Comparison of ENCODE assay signal across 14 cellular contexts in the genomic region with DNA sequence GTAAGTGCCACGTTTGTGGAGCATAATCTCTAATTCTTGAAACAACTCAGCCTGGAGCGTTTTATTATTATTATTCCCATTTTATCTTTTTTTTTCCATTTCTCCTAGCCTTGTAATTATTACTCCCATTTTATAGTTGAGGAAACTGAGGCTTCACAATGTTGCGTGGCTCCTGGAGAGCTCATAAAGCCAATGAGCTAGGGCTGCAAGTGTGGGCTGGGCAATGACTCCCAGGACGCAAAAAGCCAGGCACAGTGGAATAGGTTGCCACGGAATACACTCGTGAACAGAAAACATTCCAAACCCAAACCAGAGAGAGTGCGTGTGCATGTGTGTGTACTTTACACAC. TPM values are rescaled to one million over a fixed set of nuclear protein-coding genes. Genes with fewer than 3 reads are reported as not detected.
DNase-seq lines count a peak whose midpoint lies in the region; ATAC-seq, FAIRE-seq and TF ChIP-seq lines count a peak whose summit lies in the region.
"Had no signal": no experiment of that assay in that cellular context is flagged by ENCODE, and none has a peak within 500 bp of the region (broad histone marks: within the 10 kb centered on the region; RNA-seq: fewer than 3 reads in every experiment).

No MANE protein-coding gene starts in this region.

- FAIRE-seq in frontal cortex (lab: Jason Lieb, UNC) = no peak

- H3K4me1 ChIP-seq in heart left ventricle (peaks cover 3 to 57% (median 29%) of the 10 kb centered on the region in 12 donors), muscle layer of colon (ENCODE audit: insufficient read depth, low read length) (peaks cover 10% of the 10 kb centered on the region), upper lobe of left lung (peaks cover 21 to 36% (median 28%) of the 10 kb centered on the region in 4 donors)

- H3K36me3 ChIP-seq in heart left ventricle (no peaks in the 10 kb centered on the region), muscle layer of colon (ENCODE audit: insufficient read depth, low read length) (no peaks in the 10 kb centered on the region), upper lobe of left lung (no peaks in the 10 kb centered on the region)

- H3K4me3 Mint-ChIP-seq in activated naive CD8-positive, alpha-beta T cell treated with anti-CD3 and anti-CD28 coated beads for 36 hours = peak overlapping the region; percentile 59

- no peaks in the 10 kb centered on the region for H3K9me3 Mint-ChIP-seq in activated naive CD8-positive, alpha-beta T cell treated with anti-CD3 and anti-CD28 coated beads for 36 hours

- ATAC-seq in heart left ventricle = no peak
- ATAC-seq in upper lobe of left lung (ENCODE audit: low FRiP score in 2 of 2) = no peak

- peak overlapping the region; percentile 68 to 93 (median 80) for H3K27ac ChIP-seq in heart left ventricle
- peak overlapping the region; percentile 20 for H3K27ac ChIP-seq in muscle layer of colon (ENCODE audit: low read depth, low read length)
- H3K27ac ChIP-seq in upper lobe of left lung = peak overlapping the region; percentile 83 to 90 (median 88)
- H3K27ac ChIP-seq: VCaP had no signal

- no peaks in the 10 kb centered on the region for H3K27me3 ChIP-seq in heart left ventricle
- no peaks in the 10 kb centered on the region for H3K27me3 ChIP-seq in muscle layer of colon (ENCODE audit: control insufficient read depth in 1 of 2, insufficient read depth in 2 of 2, low read length in 2 of 2)
- no peaks in the 10 kb centered on the region for H3K27me3 ChIP-seq in upper lobe of left lung

- H3K27ac Mint-ChIP-seq in activated naive CD8-positive, alpha-beta T cell treated with anti-CD3 and anti-CD28 coated beads for 36 hours = peak overlapping the region; percentile 25

- WGBS in heart left ventricle, 4 donors = 75 to 80% (median 79%) methylated on average over 7 of the region's 7 CpGs
- WGBS in upper lobe of left lung, 2 donors = 68 to 72% methylated on average over 7 of the region's 7 CpGs

- H3K9ac ChIP-seq in muscle layer of colon (ENCODE audit: low read length) = no peak overlapping the region

- TF ChIP-seq EP300 in upper lobe of left lung (IDR thresholded peaks at IDR 0.05) = no peak

- no peaks in the 10 kb centered on the region for H3K36me3 Mint-ChIP-seq in activated naive CD8-positive, alpha-beta T cell treated with anti-CD3 and anti-CD28 coated beads for 36 hours
- H3K36me3 Mint-ChIP-seq: brain had no signal

- no peaks in the 10 kb centered on the region for H3K27me3 Mint-ChIP-seq in activated naive CD8-positive, alpha-beta T cell treated with anti-CD3 and anti-CD28 coated beads for 36 hours
- H3K27me3 Mint-ChIP-seq: brain had no signal

- H3K4me3 ChIP-seq in heart left ventricle (peak overlapping the region in 3 of 12 donors; percentile 0 to 50 (median 29)), muscle layer of colon (ENCODE audit: low read depth in 1 of 2, low read length in 2 of 2) (no peak overlapping the region), upper lobe of left lung (peak overlapping the region in 1 of 4 donors; percentile 34)

- intact Hi-C loops in heart left ventricle (cut with DNase I) (loop anchor here in 3 of 10 donors (5.0 kb wide), 2 partner anchors 38 to 43 kb away; no protein-coding TSS in a partner anchor), cardiac septum (cut with DNase I) (no loop called here)

- peaks cover 17% of the 10 kb centered on the region for H3K4me1 Mint-ChIP-seq in activated naive CD8-positive, alpha-beta T cell treated with anti-CD3 and anti-CD28 coated beads for 36 hours

- TF ChIP-seq POLR2A in heart left ventricle (IDR thresholded peaks at IDR 0.05) = no peak
- no peak for TF ChIP-seq POLR2A in upper lobe of left lung (IDR thresholded peaks at IDR 0.05)

- H3K9me3 ChIP-seq in heart left ventricle = no peaks in the 10 kb centered on the region
- H3K9me3 ChIP-seq in muscle layer of colon (ENCODE audit: low read length) = no peaks in the 10 kb centered on the region
- no peaks in the 10 kb centered on the region for H3K9me3 ChIP-seq in upper lobe of left lung

- DNase-seq in heart left ventricle (no peak), cardiac septum (ENCODE audit: low spot score) (no peak), upper lobe of left lung (no peak), frontal cortex (ENCODE audit: low spot score in 2 of 2) (no peak), amygdala (lab: John Stamatoyannopoulos, UW) (no peak)
- DNase-seq in activated naive CD8-positive, alpha-beta T cell treated with anti-CD3 and anti-CD28 coated beads for 36 hours = no peak
- no peak for DNase-seq in stimulated activated CD4-positive, alpha-beta T cell treated with anti-CD3 and anti-CD28 coated beads, Interleukin-2, amount 100 ng/mL, for 48 hours
- DNase-seq: DMS79; NCI-H1694 treated with DMSO at 0.1 percent for 48 hours; stimulated activated CD4-positive, alpha-beta T cell treated with anti-CD3 and anti-CD28 coated beads, Interleukin-15, amount 100 ng/mL, for 24 hours had no signal

- TF ChIP-seq CTCF in heart left ventricle (IDR thresholded peaks at IDR 0.05) (no peak), upper lobe of left lung (IDR thresholded peaks at IDR 0.05) (no peak)

RNA-seq across cellular contexts. Expression of a gene that starts 13.5 kb away (rescaled TPM):
- total RNA-seq in heart left ventricle (10 to 100 TPM; 11.8 to 43.8 (median 21.4) TPM), cardiac septum (22.3 TPM), upper lobe of left lung (10 to 100 TPM; 14.3 to 38.7 (median 23.4) TPM), frontal cortex (13.0 TPM)
- 1 to 10 TPM; 5.4 to 8.0 TPM for polyA plus RNA-seq in heart left ventricle
- 1 to 10 TPM; 3.7 to 3.9 TPM for total RNA-seq in activated naive CD8-positive, alpha-beta T cell treated with anti-CD3 and anti-CD28 coated beads for 36 hours

RNA-seq across cellular contexts. Expression of a gene that starts 50.4 kb away (rescaled TPM):
- total RNA-seq in heart left ventricle (1 to 10 TPM; 1.3 to 9.1 (median 2.6) TPM), cardiac septum (3.8 TPM), upper lobe of left lung (1 to 10 TPM; 1.0 to 8.2 (median 5.6) TPM), frontal cortex (0.82 TPM)
- 1 to 10 TPM in 1 of 2 donors, under 1 TPM in 1; 0.42 to 1.3 TPM for polyA plus RNA-seq in heart left ventricle
- total RNA-seq in activated naive CD8-positive, alpha-beta T cell treated with anti-CD3 and anti-CD28 coated beads for 36 hours = not detected
- total RNA-seq: LHCN-M2 had no signal

Comparison
In these comparisons a context has a peak if more than half of its experiments do, and no peak if none do; other contexts are left out.
1. H3K27ac ChIP-seq: peak in every context shown above with its lines; median percentile 88 in upper lobe of left lung; 80 in heart left ventricle; 20 in muscle layer of colon.